9 cellular contexts compared by ENCODE assay signal in genomic region chr11:64181506-64182411, GRCh38. TPM values are rescaled to one million over a fixed set of nuclear protein-coding genes. Genes with fewer than 3 reads are reported as not detected.
DNase-seq lines count a peak whose midpoint lies in the region; ATAC-seq and TF ChIP-seq lines count a peak whose summit lies in the region.
"Had no signal": no experiment of that assay in that cellular context is flagged by ENCODE, and none has a peak within 500 bp of the region (broad histone marks: within the 10 kb centered on the region; RNA-seq: fewer than 3 reads in every experiment).

No MANE protein-coding gene starts in this region.

- peak; percentile 88 for DNase-seq in Calu3
- DNase-seq in HPDE6-E6E7 (ENCODE audit: extremely low spot score), result peak; percentile 89
- DNase-seq in RKO (ENCODE audit: low spot score), result peak; percentile 96
- peak; percentile 33 to 96 (median 85) for DNase-seq in amygdala (lab: John Stamatoyannopoulos, UW)
- DNase-seq in left ventricle myocardium superior, result peak; percentile 94
- DNase-seq in pulmonary artery endothelial cell (ENCODE audit: low read depth, low spot score), result peak; percentile 82
- DNase-seq in NCI-H1092 (lab: John Stamatoyannopoulos, UW), result no peak
- DNase-seq: activated B cell treated with CpG ODN at 0.5 μM for 24 hours had no signal

- H3K4me3 Mint-ChIP-seq in Calu3 (ENCODE audit: low read depth, unreplicated experiment), result peak overlapping the region; percentile 22
- H3K4me3 Mint-ChIP-seq: activated B cell treated with CpG ODN at 0.5 μM for 24 hours had no signal

- intact Hi-C loops in Calu3 (cut with micrococcal nuclease; ENCODE audit: unreplicated experiment), result no loop called here
- intact Hi-C loops in left ventricle myocardium superior (cut with micrococcal nuclease), result no loop called here

- no peaks in the 10 kb centered on the region for H3K27me3 Mint-ChIP-seq in Calu3 (ENCODE audit: unreplicated experiment)
- H3K27me3 Mint-ChIP-seq: activated B cell treated with CpG ODN at 0.5 μM for 24 hours had no signal

- no peaks in the 10 kb centered on the region for H3K9me3 Mint-ChIP-seq in Calu3 (ENCODE audit: low read depth, unreplicated experiment)
- H3K9me3 Mint-ChIP-seq: activated B cell treated with CpG ODN at 0.5 μM for 24 hours had no signal

- CTCF ChIA-PET in Calu3 (lab: Charles Lee), result interaction anchor here (0.7 to 1.1 kb wide), 2 partner anchors 173 to 635 kb away, joined by 3 to 5 read pairs; no protein-coding TSS in a partner anchor

- peaks cover 20% of the 10 kb centered on the region for H3K36me3 Mint-ChIP-seq in Calu3 (ENCODE audit: insufficient read depth, unreplicated experiment)

- H3K27ac Mint-ChIP-seq in Calu3 (ENCODE audit: unreplicated experiment), result peak overlapping the region; percentile 52
- H3K27ac Mint-ChIP-seq: activated B cell treated with CpG ODN at 0.5 μM for 24 hours had no signal

- no TSS peak for BruUV-seq in Calu3 (replicated peaks; lab: Mats Ljungman, UMichigan)

- ATAC-seq in left ventricle myocardium superior, result peak; percentile 71
- ATAC-seq in HG02763 (IDR thresholded peaks at IDR 0.05; ENCODE audit: unreplicated experiment), result no peak

- peaks cover 24% of the 10 kb centered on the region for H3K4me1 Mint-ChIP-seq in Calu3 (ENCODE audit: low read depth, unreplicated experiment)

- TF ChIP-seq CTCF in Calu3 (IDR thresholded peaks at IDR 0.05; ENCODE audit: unreplicated experiment), result no peak

RNA-seq across cellular contexts. Expression of gene STIP1, which starts 4.2 kb away (rescaled TPM):
- 344 and 391 TPM in 2 replicates for total RNA-seq in Calu3 (2022)
- total RNA-seq in left ventricle myocardium superior, result 127 TPM
- total RNA-seq in pulmonary artery endothelial cell, result 187 and 331 TPM in 2 replicates

RNA-seq across cellular contexts. Expression of gene MACROD1, which starts 15.8 kb away (rescaled TPM):
- 35.7 and 38.0 TPM in 2 replicates for total RNA-seq in Calu3 (2022)
- 139 TPM for total RNA-seq in left ventricle myocardium superior
- 14.6 and 37.7 TPM in 2 replicates for total RNA-seq in pulmonary artery endothelial cell

RNA-seq across cellular contexts. Expression of gene FERMT3, which starts 24.8 kb away (rescaled TPM):
- 16.6 and 18.6 TPM in 2 replicates for total RNA-seq in Calu3 (2022)
- total RNA-seq in left ventricle myocardium superior, result 6.9 TPM
- 75.9 and 109 TPM in 2 replicates for total RNA-seq in pulmonary artery endothelial cell

RNA-seq across cellular contexts. Expression of gene TRPT1, which starts 44.2 kb away (rescaled TPM):
- total RNA-seq in Calu3 (2022), result 43.1 TPM in 2 replicates
- 84.9 TPM for total RNA-seq in left ventricle myocardium superior
- total RNA-seq in pulmonary artery endothelial cell, result 13.4 and 20.0 TPM in 2 replicates

RNA-seq across cellular contexts. Expression of gene NUDT22, which starts 44.3 kb away (rescaled TPM):
- total RNA-seq in Calu3 (2022), result 58.7 and 63.6 TPM in 2 replicates
- 73.9 TPM for total RNA-seq in left ventricle myocardium superior
- 35.5 and 47.1 TPM in 2 replicates for total RNA-seq in pulmonary artery endothelial cell
